31 cellular contexts compared by ENCODE assay signal in the genomic region with DNA sequence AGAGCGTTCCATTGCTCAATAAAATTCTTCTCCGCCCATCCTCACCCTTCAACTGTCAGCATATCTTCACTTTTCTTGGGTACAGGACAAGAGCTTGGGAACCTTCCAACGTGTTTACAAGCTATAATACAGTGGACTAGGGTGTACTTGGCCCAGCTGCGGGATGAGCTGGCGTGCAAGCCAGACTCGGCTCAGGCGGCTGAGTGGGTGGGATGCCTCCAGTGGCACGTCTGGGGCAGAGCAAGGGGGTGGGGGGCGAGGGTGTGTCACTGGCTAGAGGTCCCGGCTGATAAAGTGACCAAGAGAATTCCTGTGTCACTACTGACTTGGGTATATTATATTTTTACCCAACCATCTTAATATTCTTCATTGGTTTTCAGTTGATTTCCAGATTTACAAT.
"Had no signal": no experiment of that assay in that cellular context is flagged by ENCODE, and none has a peak within 500 bp of the region (broad histone marks: within the 10 kb centered on the region; RNA-seq: fewer than 3 reads in every experiment).

No MANE protein-coding gene starts in this region.

- ATAC-seq: activated CD8-positive, alpha-beta memory T cell treated with anti-CD3 and anti-CD28 coated beads, Interleukin-2, amount 10 ng/mL, durations not matched to agents 7 days and 5 days; activated naive CD8-positive, alpha-beta T cell treated with anti-CD3 and anti-CD28 coated beads, Interleukin-2, amount 50 U/mL, for 24 hours; PC-3 had no signal

- DNase-seq: activated CD4-positive, alpha-beta memory T cell treated with anti-CD3 and anti-CD28 coated beads, Interleukin-2, amount 10 ng/mL, durations not matched to agents 7 days and 5 days; activated CD4-positive, alpha-beta T cell treated with anti-CD3 and anti-CD28 coated beads for 1 hour; activated CD4-positive, alpha-beta T cell treated with anti-CD3 and anti-CD28 coated beads for 48 hours; activated CD4-positive, CD25-positive, alpha-beta regulatory T cell; activated CD8-positive, alpha-beta memory T cell treated with anti-CD3 and anti-CD28 coated beads for 24 hours; activated CD8-positive, alpha-beta memory T cell treated with anti-CD3 and anti-CD28 coated beads, Interleukin-2, amount 10 ng/mL, durations not matched to agents 7 days and 5 days; activated CD8-positive, alpha-beta memory T cell treated with anti-CD3 and anti-CD28 coated beads, Interleukin-2, amount 50 U/mL, for 48 hours; activated effector memory CD4-positive, alpha-beta T cell treated with Interleukin-2 at 50 U/mL for 16 hours; activated naive CD4-positive, alpha-beta T cell treated with anti-CD3 and anti-CD28 coated beads, Interleukin-2, amount 10 ng/mL, durations not matched to agents 7 days and 5 days; activated naive CD8-positive, alpha-beta T cell treated with anti-CD3 and anti-CD28 coated beads, Interleukin-2, amount 50 U/mL, for 24 hours; activated T-cell treated with anti-CD3 and anti-CD28 coated beads, Interleukin-2, amount 50 U/mL, for 48 hours; anterior cingulate cortex; caudate nucleus; Karpas-422; KBM-7; MM.1S; MV-4-11; NCI-H1092; NCI-H1436 treated with DMSO at 0.1 percent for 48 hours; NCI-H1694 treated with DMSO at 0.1 percent for 48 hours; NCI-H2029; NCI-H345; NCI-H524 treated with DMSO at 0.1 percent for 48 hours; NK-92 treated with Interleukin-12 subunit alpha and Interleukin-12 subunit beta, amount 100 ng/mL, for 24 hours; PC-3; Peyer's patch; SHP77; SK-N-SH had no signal

- H3K4me1 ChIP-seq: Peyer's patch, SJSA1 had no signal

- H3K9me3 ChIP-seq: Peyer's patch, SJSA1, SK-N-SH had no signal

- H3K27me3 ChIP-seq: Peyer's patch had no signal

- H3K4me2 ChIP-seq: SK-N-SH had no signal

- FAIRE-seq: bronchial epithelial cell had no signal

- H3K4me3 ChIP-seq: Peyer's patch, SJSA1 had no signal

- H3K36me3 ChIP-seq: Peyer's patch, SJSA1 had no signal

- H3K27ac ChIP-seq: Peyer's patch, SJSA1, VCaP had no signal
